In genomic region chr5:39670955-39671354, GRCh38 we compare ENCODE assay signal across 27 cellular contexts.
"Had no signal": no experiment of that assay in that cellular context is flagged by ENCODE, and none has a peak within 500 bp of the region (broad histone marks: within the 10 kb centered on the region; RNA-seq: fewer than 3 reads in every experiment).

No MANE protein-coding gene starts in this region.

- H3K36me3 Mint-ChIP-seq: naive thymus-derived CD8-positive, alpha-beta T cell; type B pancreatic cell had no signal

- H3K9ac ChIP-seq: parathyroid adenoma had no signal

- H3K27ac Mint-ChIP-seq: dendritic cell treated with granulocyte-macrophage colony-stimulating factor and Interleukin-4, amounts not matched to agents 40 ng/mL and 50 ng/mL, for 4 days; endodermal cell; naive thymus-derived CD8-positive, alpha-beta T cell; nephron progenitor cell; progenitor cell of endocrine pancreas; stimulated activated naive CD8-positive, alpha-beta T cell treated with anti-CD3 and anti-CD28 coated beads, Interleukin-15, amount 100 ng/mL, for 72 hours; type B pancreatic cell had no signal

- H3K27me3 ChIP-seq: colonic mucosa, gastrocnemius medialis, neutrophil, right lobe of liver, thyroid gland had no signal

- H3K36me3 ChIP-seq: colonic mucosa, gastrocnemius medialis, neutrophil, right lobe of liver, thyroid gland had no signal

- H3K4me2 ChIP-seq: smooth muscle cell had no signal

- H3K79me2 ChIP-seq: parathyroid adenoma had no signal

- H3K4me1 ChIP-seq: colonic mucosa, gastrocnemius medialis, parathyroid adenoma, right lobe of liver, thyroid gland had no signal

- ATAC-seq: esophagus mucosa; gastrocnemius medialis; left lobe of liver; naive thymus-derived CD8-positive, alpha-beta T cell; right lobe of liver; stimulated activated naive CD8-positive, alpha-beta T cell treated with anti-CD3 and anti-CD28 coated beads, Interleukin-15, amount 100 ng/mL, for 72 hours had no signal

- H3K4me3 Mint-ChIP-seq: dendritic cell treated with granulocyte-macrophage colony-stimulating factor and Interleukin-4, amounts not matched to agents 40 ng/mL and 50 ng/mL, for 4 days; endodermal cell; naive thymus-derived CD8-positive, alpha-beta T cell; nephron progenitor cell; stimulated activated naive CD8-positive, alpha-beta T cell treated with anti-CD3 and anti-CD28 coated beads, Interleukin-15, amount 100 ng/mL, for 72 hours; type B pancreatic cell had no signal

- H3K9me3 Mint-ChIP-seq: dendritic cell treated with granulocyte-macrophage colony-stimulating factor and Interleukin-4, amounts not matched to agents 40 ng/mL and 50 ng/mL, for 4 days; endodermal cell; naive thymus-derived CD8-positive, alpha-beta T cell; nephron progenitor cell; stimulated activated naive CD8-positive, alpha-beta T cell treated with anti-CD3 and anti-CD28 coated beads, Interleukin-15, amount 100 ng/mL, for 72 hours; type B pancreatic cell had no signal

- H3K4me1 Mint-ChIP-seq: naive thymus-derived CD8-positive, alpha-beta T cell; nephron progenitor cell; stimulated activated naive CD8-positive, alpha-beta T cell treated with anti-CD3 and anti-CD28 coated beads, Interleukin-15, amount 100 ng/mL, for 72 hours had no signal

- H3K27me3 Mint-ChIP-seq: progenitor cell of endocrine pancreas, type B pancreatic cell had no signal

- FAIRE-seq: kidney had no signal

- H2AFZ ChIP-seq: parathyroid adenoma had no signal

- H3K27ac ChIP-seq: colonic mucosa, epithelial cell of prostate, gastrocnemius medialis, neutrophil, parathyroid adenoma, right lobe of liver, thyroid gland had no signal

- H3K4me3 ChIP-seq: colonic mucosa, gastrocnemius medialis, right lobe of liver, smooth muscle cell, thyroid gland had no signal

- H3K9me3 ChIP-seq: colonic mucosa, gastrocnemius medialis, neutrophil, right lobe of liver, thyroid gland had no signal

- DNase-seq: colonic mucosa; effector CD8-positive, alpha-beta T cell; endodermal cell; foreskin fibroblast; gastrocnemius medialis; head of caudate nucleus; kidney; mesenchymal stem cell; naive thymus-derived CD8-positive, alpha-beta T cell; nephron progenitor cell; right lobe of liver; stimulated activated CD4-positive, alpha-beta T cell treated with anti-CD3 and anti-CD28 coated beads, Interleukin-12 subunit alpha, Interleukin-12 subunit beta, amount 100 ng/mL, for 4 hours; stimulated activated CD4-positive, alpha-beta T cell treated with anti-CD3 and anti-CD28 coated beads, Interleukin-1b, Interleukin-23, amount 100 ng/mL, for 48 hours; stimulated activated CD4-positive, alpha-beta T cell treated with anti-CD3 and anti-CD28 coated beads, Interleukin-4, amount 100 ng/mL, for 1 hour; stimulated activated CD8-positive, alpha-beta memory T cell treated with anti-CD3 and anti-CD28 coated beads, Interleukin-4, amount 100 ng/mL, for 48 hours; stimulated activated naive CD4-positive, alpha-beta T cell; stimulated activated naive CD8-positive, alpha-beta T cell treated with anti-CD3 and anti-CD28 coated beads, Interleukin-15, amount 100 ng/mL, for 72 hours; thyroid gland had no signal
